28 cellular contexts compared by ENCODE assay signal in the genomic region with DNA sequence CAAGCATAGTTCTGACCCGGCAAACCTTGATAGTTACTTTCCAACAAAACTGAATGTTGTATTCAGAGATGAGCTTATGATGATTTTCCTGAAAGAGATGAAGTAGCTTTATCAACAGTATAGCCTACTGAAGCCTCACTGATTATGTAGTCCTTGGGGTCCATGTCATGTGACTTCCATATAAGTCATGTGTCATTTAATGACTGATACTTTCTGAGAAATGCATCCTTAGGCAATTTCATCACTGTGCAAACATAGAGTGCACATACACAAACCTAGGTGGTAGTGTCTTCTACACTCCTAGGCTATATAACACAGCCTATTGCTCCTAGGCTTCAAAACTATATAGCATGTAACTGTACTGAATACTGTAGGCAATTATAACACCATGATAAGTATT. TPM values are rescaled to one million over a fixed set of nuclear protein-coding genes. Genes with fewer than 3 reads are reported as not detected.
A peak's percentile ranks its signal among the peaks of the same experiment; 100 is the strongest.
DNase-seq lines count a peak whose midpoint lies in the region; ATAC-seq and TF ChIP-seq lines count a peak whose summit lies in the region.
"Had no signal": no experiment of that assay in that cellular context is flagged by ENCODE, and none has a peak within 500 bp of the region (broad histone marks: within the 10 kb centered on the region; RNA-seq: fewer than 3 reads in every experiment).

No MANE protein-coding gene starts in this region.

- H3K9me3 Mint-ChIP-seq in activated CD4-positive, alpha-beta T cell treated with anti-CD3 and anti-CD28 coated beads, Interleukin-2, amount 10 ng/mL, durations not matched to agents 24 days and 14 days, result no peaks in the 10 kb centered on the region
- H3K9me3 Mint-ChIP-seq in nephron, result no peaks in the 10 kb centered on the region
- H3K9me3 Mint-ChIP-seq in progenitor cell of endocrine pancreas (ENCODE audit: low read depth), result no peaks in the 10 kb centered on the region
- H3K9me3 Mint-ChIP-seq: WTC11 had no signal

- peaks cover 14% of the 10 kb centered on the region for H3K4me1 Mint-ChIP-seq in activated CD4-positive, alpha-beta T cell treated with anti-CD3 and anti-CD28 coated beads, Interleukin-2, amount 10 ng/mL, durations not matched to agents 24 days and 14 days
- H3K4me1 Mint-ChIP-seq in nephron (peaks cover 35% of the 10 kb centered on the region), progenitor cell of endocrine pancreas (ENCODE audit: low read depth) (peaks cover 16% of the 10 kb centered on the region)

- no peaks in the 10 kb centered on the region for H3K9me2 ChIP-seq in PC-3 (replicated peaks; ENCODE audit: low read length)

- H3K27ac Mint-ChIP-seq in activated CD4-positive, alpha-beta T cell treated with anti-CD3 and anti-CD28 coated beads, Interleukin-2, amount 10 ng/mL, durations not matched to agents 24 days and 14 days, result peak overlapping the region; percentile 24
- H3K27ac Mint-ChIP-seq in nephron, result peak overlapping the region; percentile 7 to 32 (median 26)
- H3K27ac Mint-ChIP-seq in progenitor cell of endocrine pancreas, result no peak overlapping the region
- H3K27ac Mint-ChIP-seq: WTC11 had no signal

- no peaks in the 10 kb centered on the region for H3F3A ChIP-seq in PC-3 (ENCODE audit: low read length, unreplicated experiment)

- H3K27me3 ChIP-seq in PC-3 (ENCODE audit: low read length) (no peaks in the 10 kb centered on the region), adipocyte (replicated peaks; ENCODE audit: control insufficient read depth, insufficient read depth, low read length) (no peaks in the 10 kb centered on the region)
- H3K27me3 ChIP-seq: BE2C, upper lobe of right lung had no signal

- ATAC-seq in PC-3, result no peak
- ATAC-seq in GM21360 (IDR thresholded peaks at IDR 0.05; ENCODE audit: unreplicated experiment), result no peak
- ATAC-seq: left colon, SK-N-SH treated with all-trans-retinoic acid at 6 μM for 48 hours, upper lobe of right lung, WTC11 had no signal

- no peak overlapping the region for H3K9ac ChIP-seq in PC-3 (ENCODE audit: low read length)
- H3K9ac ChIP-seq in adipocyte (ENCODE audit: low read length), result peak overlapping the region; percentile 94

- no peak overlapping the region for H3K4me2 ChIP-seq in PC-3 (ENCODE audit: low read length)

- H4K20me1 ChIP-seq in PC-3 (ENCODE audit: low read length), result no peaks in the 10 kb centered on the region

- TF ChIP-seq CTCF in PC-3 (conservative IDR thresholded peaks at IDR 0.05; ENCODE audit: low read depth, low read length) (no peak), nephron (IDR thresholded peaks at IDR 0.05; ENCODE audit: unreplicated experiment in 3 of 3) (no peak), progenitor cell of endocrine pancreas (IDR thresholded peaks at IDR 0.05; ENCODE audit: unreplicated experiment) (no peak)

- intact Hi-C loops in activated CD4-positive, alpha-beta T cell treated with anti-CD3 and anti-CD28 coated beads, Interleukin-2, amount 10 ng/mL, durations not matched to agents 24 days and 14 days (cut with micrococcal nuclease), result no loop called here
- intact Hi-C loops in PC-3 (cut with micrococcal nuclease), result no loop called here

- DNase-seq in activated CD4-positive, alpha-beta T cell treated with anti-CD3 and anti-CD28 coated beads, Interleukin-2, amount 10 ng/mL, durations not matched to agents 24 days and 14 days, result no peak
- DNase-seq in activated CD4-positive, alpha-beta T cell treated with anti-CD3 and anti-CD28 coated beads, Interleukin-2, amount 50 U/mL, for 48 hours, result no peak
- DNase-seq in PC-3 (peak; percentile 35), adipocyte (ENCODE audit: low read depth) (no peak), progenitor cell of endocrine pancreas (ENCODE audit: low spot score, unreplicated experiment) (no peak)
- DNase-seq in stimulated activated CD4-positive, alpha-beta T cell treated with anti-CD3 and anti-CD28 coated beads, Interleukin-2, amount 100 ng/mL, for 48 hours, result no peak
- DNase-seq: BE2C; COR-L47; effector CD4-positive, alpha-beta T cell; Kasumi-1; left colon; mesendoderm; NCI-H1092; NCI-H187; NCI-H2171 treated with DMSO at 0.1 percent for 48 hours; NCI-H69; upper lobe of right lung had no signal

- H3K4me3 Mint-ChIP-seq in activated CD4-positive, alpha-beta T cell treated with anti-CD3 and anti-CD28 coated beads, Interleukin-2, amount 10 ng/mL, durations not matched to agents 24 days and 14 days, result no peak overlapping the region
- peak overlapping the region in 2 of 3 experiments; percentile 22 to 68 for H3K4me3 Mint-ChIP-seq in nephron
- H3K4me3 Mint-ChIP-seq in progenitor cell of endocrine pancreas (ENCODE audit: low read depth), result no peak overlapping the region
- H3K4me3 Mint-ChIP-seq: WTC11 had no signal

- CTCF ChIA-PET in PC-3 (lab: Charles Lee), result interaction anchor here (0.6 to 1.8 kb wide), 2 partner anchors 148 to 261 kb away, joined by 3 to 12 read pairs; no protein-coding TSS in a partner anchor

- BruUV-seq in PC-3 (replicated peaks; lab: Mats Ljungman, UMichigan), result no TSS peak

- H3K4me3 ChIP-seq in PC-3 (ENCODE audit: low read length) (no peak overlapping the region), adipocyte (ENCODE audit: low read length) (no peak overlapping the region)
- H3K4me3 ChIP-seq: skin epidermis, upper lobe of right lung had no signal

- H3K79me2 ChIP-seq in PC-3 (ENCODE audit: low read length), result no peaks in the 10 kb centered on the region

- H3K27me3 Mint-ChIP-seq in activated CD4-positive, alpha-beta T cell treated with anti-CD3 and anti-CD28 coated beads, Interleukin-2, amount 10 ng/mL, durations not matched to agents 24 days and 14 days, result peaks cover 4% of the 10 kb centered on the region
- H3K27me3 Mint-ChIP-seq in nephron (ENCODE audit: low read depth), result peaks cover 3% of the 10 kb centered on the region
- H3K27me3 Mint-ChIP-seq in progenitor cell of endocrine pancreas, result peaks cover 2% of the 10 kb centered on the region

- H3K36me3 ChIP-seq in PC-3 (ENCODE audit: low read depth, low read length) (no peaks in the 10 kb centered on the region), adipocyte (ENCODE audit: control insufficient read depth, insufficient read depth, low read length, severe bottlenecking) (no peaks in the 10 kb centered on the region)
- H3K36me3 ChIP-seq: BE2C, upper lobe of right lung had no signal

- no peak overlapping the region for H2AFZ ChIP-seq in PC-3 (ENCODE audit: low read length)

- H3K9me3 ChIP-seq in PC-3 (ENCODE audit: low read length) (no peaks in the 10 kb centered on the region), adipocyte (ENCODE audit: control insufficient read depth, low read length) (no peaks in the 10 kb centered on the region)
- H3K9me3 ChIP-seq: BE2C, upper lobe of right lung had no signal

- H3K27ac ChIP-seq in PC-3 (ENCODE audit: low read length), result no peak overlapping the region
- H3K27ac ChIP-seq: epithelial cell of prostate, RWPE1, skin epidermis, upper lobe of right lung had no signal

- no peaks in the 10 kb centered on the region for H3K36me3 Mint-ChIP-seq in activated CD4-positive, alpha-beta T cell treated with anti-CD3 and anti-CD28 coated beads, Interleukin-2, amount 10 ng/mL, durations not matched to agents 24 days and 14 days (ENCODE audit: low read depth)
- H3K36me3 Mint-ChIP-seq in nephron (ENCODE audit: low read depth) (no peaks in the 10 kb centered on the region), progenitor cell of endocrine pancreas (ENCODE audit: insufficient read depth) (no peaks in the 10 kb centered on the region)
- H3K36me3 Mint-ChIP-seq: WTC11 had no signal

- peaks cover 4% of the 10 kb centered on the region; the same call in 1 of the 2 replicates for H3K4me1 ChIP-seq in PC-3 (ENCODE audit: insufficient read depth, low read length)
- peaks cover 16% of the 10 kb centered on the region for H3K4me1 ChIP-seq in adipocyte (ENCODE audit: control insufficient read depth, insufficient read depth, low read length)

- POLR2A ChIA-PET in PC-3 (lab: Charles Lee; ENCODE audit: unreplicated experiment), result no interaction called here

RNA-seq across cellular contexts. Expression of a gene that starts 28.5 kb away (rescaled TPM):
- 286 and 305 TPM in 2 replicates for total RNA-seq in activated CD4-positive, alpha-beta T cell treated with anti-CD3 and anti-CD28 coated beads, Interleukin-2, amount 10 ng/mL, durations not matched to agents 24 days and 14 days
- total RNA-seq in PC-3 (2014; rRNA removed) (1,285 and 1,376 TPM in 2 replicates), progenitor cell of endocrine pancreas (128 and 149 TPM in 2 replicates)

RNA-seq across cellular contexts. Expression of a gene that starts 47.5 kb away (rescaled TPM):
- total RNA-seq in activated CD4-positive, alpha-beta T cell treated with anti-CD3 and anti-CD28 coated beads, Interleukin-2, amount 10 ng/mL, durations not matched to agents 24 days and 14 days, result 45.9 and 46.8 TPM in 2 replicates
- total RNA-seq in PC-3 (2014; rRNA removed), result 46.1 and 46.9 TPM in 2 replicates
- 628 and 652 TPM in 2 replicates for total RNA-seq in progenitor cell of endocrine pancreas

RNA-seq across cellular contexts. Expression of a gene that starts 58.5 kb away (rescaled TPM):
- 0.23 TPM in 1 of 2 replicates, not detected in the other for total RNA-seq in activated CD4-positive, alpha-beta T cell treated with anti-CD3 and anti-CD28 coated beads, Interleukin-2, amount 10 ng/mL, durations not matched to agents 24 days and 14 days
- total RNA-seq in PC-3 (2014; rRNA removed) (0.15 TPM in 1 of 2 replicates, not detected in the other), progenitor cell of endocrine pancreas (0.60 and 0.62 TPM in 2 replicates)
- total RNA-seq: A673; fibroblast of villous mesenchyme; myocyte; T-helper 2 cell treated with Interferon-gamma antibody and Interleukin-4, amounts not matched to agents 100 ng/mL and 5 ng/mL, for 36 hours; upper lobe of right lung had no signal

Comparison
In these comparisons a context has a peak if more than half of its experiments do, and no peak if none do; other contexts are left out.
1. H3K4me3 Mint-ChIP-seq: peak in nephron (2 of 3); none in activated CD4-positive, alpha-beta T cell treated with anti-CD3 and anti-CD28 coated beads, Interleukin-2, amount 10 ng/mL, durations not matched to agents 24 days and 14 days (single experiment) and progenitor cell of endocrine pancreas (single experiment).
2. RNA of a gene that starts 47.5 kb away (total RNA-seq): 628 to 652 TPM in progenitor cell of endocrine pancreas; 46.1 to 46.9 TPM in PC-3 and 45.9 to 46.8 TPM in activated CD4-positive, alpha-beta T cell treated with anti-CD3 and anti-CD28 coated beads, Interleukin-2, amount 10 ng/mL, durations not matched to agents 24 days and 14 days; every median in the first group is over 10 times any median in the second.